Comparison of ENCODE assay signal across 21 cellular contexts in the genomic region with DNA sequence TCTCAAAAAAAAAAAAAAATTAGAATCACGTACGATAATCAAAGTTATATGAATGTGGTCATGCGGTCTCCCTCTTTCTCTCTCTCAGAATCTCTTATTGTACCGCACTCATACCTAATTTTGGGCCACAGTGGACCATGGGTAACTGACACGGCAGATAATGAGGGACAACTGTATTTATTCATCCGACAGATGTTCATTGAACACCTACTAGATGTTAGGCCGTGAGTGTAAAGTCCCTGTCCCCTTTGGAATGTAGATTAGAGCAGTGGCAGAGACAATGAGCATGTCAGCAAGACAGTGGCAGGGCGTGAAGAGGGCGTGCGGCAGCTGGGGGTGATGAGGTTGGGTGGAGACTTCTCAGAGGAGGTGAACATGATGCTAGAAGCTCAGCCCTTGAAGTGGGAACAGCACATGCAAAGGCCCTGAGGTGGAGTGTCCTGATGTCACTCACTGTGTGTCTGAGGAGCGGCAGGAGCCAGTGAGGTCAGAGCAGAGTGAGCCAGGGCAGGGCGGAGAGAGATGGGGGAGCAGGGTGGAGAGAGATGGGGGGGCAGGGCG. TPM values are rescaled to one million over a fixed set of nuclear protein-coding genes. Genes with fewer than 3 reads are reported as not detected.
"Had no signal": no experiment of that assay in that cellular context is flagged by ENCODE, and none has a peak within 500 bp of the region (broad histone marks: within the 10 kb centered on the region; RNA-seq: fewer than 3 reads in every experiment).

No MANE protein-coding gene starts in this region.

- H3K27me3 ChIP-seq: pancreas, thyroid gland had no signal

- H3K27ac Mint-ChIP-seq: progenitor cell of endocrine pancreas, type B pancreatic cell had no signal

- H3K9me3 ChIP-seq: pancreas, suprapubic skin, thyroid gland had no signal

- H3K9me3 Mint-ChIP-seq: naive thymus-derived CD4-positive, alpha-beta T cell; type B pancreatic cell had no signal

- H3K27ac ChIP-seq: coronary artery, hepatocyte, pancreas, suprapubic skin, thyroid gland had no signal

- ATAC-seq: left colon; left ventricle myocardium superior; naive thymus-derived CD4-positive, alpha-beta T cell; pancreas; right cardiac atrium; stimulated activated naive CD8-positive, alpha-beta T cell treated with anti-CD3 and anti-CD28 coated beads, Interleukin-15, Interleukin-2, amounts not matched to agents 100 U/mL and 50 U/mL, for 24 hours had no signal

- H3K36me3 ChIP-seq: pancreas, suprapubic skin, thyroid gland had no signal

- DNase-seq: effector CD4-positive, alpha-beta T cell; foreskin melanocyte; head of caudate nucleus; left colon; left ventricle myocardium superior; naive thymus-derived CD4-positive, alpha-beta T cell; nucleus accumbens; pancreas; right cardiac atrium; small intestine; stimulated activated CD4-positive, alpha-beta T cell treated with anti-CD3 and anti-CD28 coated beads, Interleukin-12 subunit alpha, Interleukin-12 subunit beta, amount 100 ng/mL, for 4 hours; stimulated activated naive CD8-positive, alpha-beta T cell treated with anti-CD3 and anti-CD28 coated beads, Interleukin-15, Interleukin-2, amounts not matched to agents 100 U/mL and 50 U/mL, for 24 hours; thyroid gland had no signal

- H3K36me3 Mint-ChIP-seq: naive thymus-derived CD4-positive, alpha-beta T cell; type B pancreatic cell had no signal

- H2AFZ ChIP-seq: hepatocyte had no signal

- H3K4me3 ChIP-seq: coronary artery, hepatocyte, lung, pancreas, suprapubic skin, thyroid gland had no signal

- H3K4me2 ChIP-seq: hepatocyte had no signal

- H3K4me3 Mint-ChIP-seq: naive thymus-derived CD4-positive, alpha-beta T cell; type B pancreatic cell had no signal

RNA-seq across cellular contexts. Expression of a gene that starts 25.1 kb away (rescaled TPM):
- total RNA-seq: dermis microvascular lymphatic vessel endothelial cell, kidney epithelial cell, left ventricle myocardium superior had no signal
